Comparison of ENCODE assay signal across 24 cellular contexts in the genomic region with DNA sequence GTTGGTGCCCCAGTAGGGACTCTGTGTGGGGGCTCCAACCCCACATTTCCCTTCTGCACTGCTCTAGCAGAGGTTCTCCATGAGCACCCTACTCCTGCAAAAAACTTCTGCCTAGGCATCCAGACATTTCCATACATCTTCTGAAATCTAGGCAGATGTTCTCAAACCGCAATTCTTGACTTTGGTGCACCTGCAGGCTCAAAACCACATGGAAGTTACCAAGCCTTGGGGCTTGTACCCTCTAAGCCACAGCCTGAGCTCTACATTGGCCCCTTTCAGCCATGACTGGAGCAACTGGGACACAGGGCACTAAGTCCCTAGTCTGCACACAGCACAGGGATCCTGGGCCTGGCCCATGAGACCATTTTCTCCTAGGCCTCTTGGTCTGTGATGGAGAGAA.
"Had no signal": no experiment of that assay in that cellular context is flagged by ENCODE, and none has a peak within 500 bp of the region (broad histone marks: within the 10 kb centered on the region; RNA-seq: fewer than 3 reads in every experiment).

No MANE protein-coding gene starts in this region.

- H3K4me3 ChIP-seq: colonic mucosa, coronary artery, dorsolateral prefrontal cortex, esophagus muscularis mucosa, esophagus squamous epithelium, gastrocnemius medialis, gastroesophageal sphincter, heart left ventricle, heart right ventricle had no signal

- ATAC-seq: effector memory CD8-positive, alpha-beta T cell; esophagus mucosa; foreskin keratinocyte; gastrocnemius medialis; gastroesophageal sphincter; heart left ventricle; heart right ventricle had no signal

- H3K4me1 ChIP-seq: colonic mucosa, esophagus muscularis mucosa, esophagus squamous epithelium, foreskin keratinocyte, gastrocnemius medialis, gastroesophageal sphincter, heart left ventricle, heart right ventricle had no signal

- H3K27me3 ChIP-seq: colonic mucosa, esophagus muscularis mucosa, esophagus squamous epithelium, foreskin keratinocyte, gastrocnemius medialis, gastroesophageal sphincter, heart left ventricle, heart right ventricle had no signal

- H3K36me3 ChIP-seq: colonic mucosa, esophagus muscularis mucosa, esophagus squamous epithelium, gastrocnemius medialis, gastroesophageal sphincter, heart left ventricle, heart right ventricle had no signal

- H3K9me3 ChIP-seq: colonic mucosa, esophagus muscularis mucosa, esophagus squamous epithelium, gastrocnemius medialis, gastroesophageal sphincter, heart left ventricle, heart right ventricle had no signal

- H3K27ac ChIP-seq: colonic mucosa, coronary artery, dorsolateral prefrontal cortex, epithelial cell of prostate, esophagus muscularis mucosa, esophagus squamous epithelium, foreskin keratinocyte, gastrocnemius medialis, gastroesophageal sphincter, heart left ventricle, heart right ventricle had no signal

- DNase-seq: colonic mucosa; cortex of kidney; dermis blood vessel endothelial cell; dorsolateral prefrontal cortex; effector CD4-positive, alpha-beta T cell; effector CD8-positive, alpha-beta T cell; effector memory CD4-positive, alpha-beta T cell; effector memory CD8-positive, alpha-beta T cell; endodermal cell; erythroblast; esophagus squamous epithelium; foreskin fibroblast; foreskin keratinocyte; foreskin melanocyte; gastrocnemius medialis; glutamatergic neuron; head of caudate nucleus; heart left ventricle; heart right ventricle had no signal
